Comparison of ENCODE assay signal across 10 cellular contexts in the genomic region with DNA sequence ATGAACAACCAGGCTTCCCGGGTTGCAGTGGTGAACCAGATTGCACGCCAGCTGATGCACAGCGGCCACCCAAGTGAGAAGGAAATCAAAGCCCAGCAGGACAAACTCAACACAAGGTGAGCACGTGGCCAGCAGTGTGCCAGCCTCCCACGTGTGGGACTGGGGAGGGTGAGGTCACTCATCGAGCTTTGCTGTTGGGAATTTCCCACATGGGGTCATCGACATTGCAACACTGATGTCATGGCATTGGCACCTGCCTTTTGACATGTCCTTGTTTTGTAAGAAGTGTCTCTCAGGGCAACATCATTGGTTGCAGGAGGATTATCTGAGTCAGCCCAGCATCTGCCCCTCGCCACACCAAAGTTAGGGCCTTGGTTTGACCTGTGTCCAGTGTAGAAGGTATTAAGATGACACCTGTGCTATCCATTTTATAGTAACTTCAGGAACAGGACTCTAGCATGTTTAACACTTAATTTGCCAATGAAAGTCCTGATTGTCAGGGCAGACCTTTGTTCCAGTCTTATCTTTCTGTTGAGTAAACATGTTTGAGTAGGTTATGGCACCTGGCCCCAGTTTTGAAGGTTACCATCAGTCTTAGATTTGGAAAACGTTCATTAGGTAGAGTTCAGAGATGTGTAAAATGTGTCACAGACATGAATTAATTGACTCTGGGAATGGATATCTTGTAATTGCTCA.
DNase-seq lines count a peak whose midpoint lies in the region; ATAC-seq and TF ChIP-seq lines count a peak whose summit lies in the region.
"Had no signal": no experiment of that assay in that cellular context is flagged by ENCODE, and none has a peak within 500 bp of the region (broad histone marks: within the 10 kb centered on the region; RNA-seq: fewer than 3 reads in every experiment).

No MANE protein-coding gene starts in this region.

- H3K56ac ChIP-seq in IMR-90 (ENCODE audit: extremely low read depth, insufficient read depth, low read length) (no peak overlapping the region), mesendoderm (ENCODE audit: low read length) (no peak overlapping the region)

- no peak overlapping the region for H3K14ac ChIP-seq in IMR-90 (replicated peaks; ENCODE audit: low read depth, low read length)

- H3K27ac Mint-ChIP-seq in progenitor cell of endocrine pancreas = no peak overlapping the region
- H3K27ac Mint-ChIP-seq: activated naive CD8-positive, alpha-beta T cell treated with anti-CD3 and anti-CD28 coated beads, Interleukin-2, amount 10 ng/mL, durations not matched to agents 7 days and 5 days had no signal

- BruUV-seq in IMR-90 (replicated peaks; lab: Mats Ljungman, UMichigan) = no TSS peak

- POLR2A ChIA-PET in IMR-90 (lab: Charles Lee; ENCODE audit: unreplicated experiment) = no interaction called here

- no peak overlapping the region for H3K23ac ChIP-seq in IMR-90 (ENCODE audit: low read depth, low read length)
- no peak overlapping the region for H3K23ac ChIP-seq in mesendoderm (ENCODE audit: low read length)

- intact Hi-C loops in IMR-90 (cut with micrococcal nuclease) (no loop called here), colonic mucosa (cut with DNase I) (loop anchor here (10.0 kb wide), 1 partner anchor 105 kb away; no protein-coding TSS in a partner anchor)

- H3K36me3 Mint-ChIP-seq in progenitor cell of endocrine pancreas (ENCODE audit: insufficient read depth) = peaks cover 41% of the 10 kb centered on the region

- peaks cover 24 to 72% of the 10 kb centered on the region in 2 experiments; a peak in 3 of 4 replicates for H3K79me1 ChIP-seq in IMR-90 (ENCODE audit: low read depth in 1 of 2, low read length in 2 of 2)
- no peaks in the 10 kb centered on the region for H3K79me1 ChIP-seq in mesendoderm (ENCODE audit: low read length)

- TF ChIP-seq RAD21 in IMR-90 (IDR thresholded peaks at IDR 0.05; ENCODE audit: low read length) = no peak

- H3K36me3 ChIP-seq in BLaER1 (peaks cover 88% of the 10 kb centered on the region), IMR-90 (ENCODE audit: control insufficient read depth, insufficient read depth, low read length) (peaks cover 67% of the 10 kb centered on the region), colonic mucosa (peaks cover 32% of the 10 kb centered on the region), mesendoderm (ENCODE audit: control insufficient read depth, insufficient read depth, low read length) (peaks cover 36% of the 10 kb centered on the region)

- no peak overlapping the region for H2BK120ac ChIP-seq in IMR-90 (ENCODE audit: low read depth, low read length)
- H2BK120ac ChIP-seq in mesendoderm (ENCODE audit: low read depth, low read length) = no peak overlapping the region

- H2AK9ac ChIP-seq in IMR-90 (replicated peaks; ENCODE audit: low read depth, low read length, poor library complexity) = no peak overlapping the region

- no peak overlapping the region for H4K91ac ChIP-seq in IMR-90 (ENCODE audit: insufficient read depth, low read depth, low read length)

- no peak overlapping the region for H2AFZ ChIP-seq in IMR-90 (replicated peaks; ENCODE audit: low read length, poor library complexity)

- no peak overlapping the region for H2AK5ac ChIP-seq in IMR-90 (ENCODE audit: low read depth, low read length)
- H2AK5ac ChIP-seq in mesendoderm (ENCODE audit: low read length) = no peak overlapping the region

- H4K8ac ChIP-seq in IMR-90 (ENCODE audit: low read depth in 2 of 2, low read length in 2 of 2) (no peak overlapping the region), mesendoderm (ENCODE audit: low read depth, low read length) (no peak overlapping the region)

- H3K27ac ChIP-seq in BLaER1 = peak overlapping the region; percentile 87
- H3K27ac ChIP-seq in IMR-90 (ENCODE audit: insufficient read depth, low read length) = no peak overlapping the region
- no peak overlapping the region for H3K27ac ChIP-seq in colonic mucosa
- H3K27ac ChIP-seq in mesendoderm (ENCODE audit: low read depth, low read length) = no peak overlapping the region

- H2BK5ac ChIP-seq in IMR-90 (ENCODE audit: low read depth, low read length, poor library complexity, severe bottlenecking) = no peak overlapping the region
- H2BK5ac ChIP-seq in mesendoderm (ENCODE audit: low read length) = no peak overlapping the region

- DNase-seq in IMR-90 (peak; percentile 66), colonic mucosa (peak; percentile 34), mesendoderm (peak; percentile 70), progenitor cell of endocrine pancreas (ENCODE audit: low spot score, unreplicated experiment) (no peak), nucleus accumbens (lab: John Stamatoyannopoulos, UW) (no peak)
- DNase-seq: activated naive CD8-positive, alpha-beta T cell treated with anti-CD3 and anti-CD28 coated beads, Interleukin-2, amount 10 ng/mL, durations not matched to agents 7 days and 5 days had no signal

- H3K4me2 ChIP-seq in BLaER1 (peak overlapping the region; percentile 84), IMR-90 (ENCODE audit: low read depth, low read length) (no peak overlapping the region), mesendoderm (ENCODE audit: low read length) (no peak overlapping the region)

- H4K5ac ChIP-seq in IMR-90 (ENCODE audit: low read depth, low read length) (no peak overlapping the region), mesendoderm (ENCODE audit: low read length) (no peak overlapping the region)

- H2BK20ac ChIP-seq in IMR-90 (ENCODE audit: low read depth, low read length) = no peak overlapping the region

- H3K9me3 ChIP-seq in BLaER1 = no peaks in the 10 kb centered on the region
- H3K9me3 ChIP-seq in IMR-90 (ENCODE audit: control insufficient read depth, insufficient read depth, low read length) = no peaks in the 10 kb centered on the region
- H3K9me3 ChIP-seq in colonic mucosa = no peaks in the 10 kb centered on the region
- H3K9me3 ChIP-seq: thyroid gland had no signal

- H3K4ac ChIP-seq in IMR-90 (ENCODE audit: low read depth, low read length) (no peak overlapping the region), mesendoderm (ENCODE audit: low read depth, low read length) (no peak overlapping the region)

- H3K18ac ChIP-seq in IMR-90 (ENCODE audit: low read depth, low read length) = no peak overlapping the region
- no peak overlapping the region for H3K18ac ChIP-seq in mesendoderm (ENCODE audit: low read length)

- H3K4me1 Mint-ChIP-seq in progenitor cell of endocrine pancreas (ENCODE audit: low read depth) = peaks cover 4% of the 10 kb centered on the region

- H3K27me3 ChIP-seq in BLaER1 (no peaks in the 10 kb centered on the region), IMR-90 (ENCODE audit: control insufficient read depth, insufficient read depth, low read length) (no peaks in the 10 kb centered on the region), colonic mucosa (no peaks in the 10 kb centered on the region), mesendoderm (ENCODE audit: insufficient read depth, low read length, poor library complexity) (no peaks in the 10 kb centered on the region)
- H3K27me3 ChIP-seq: thyroid gland had no signal

- H3K9me3 Mint-ChIP-seq in progenitor cell of endocrine pancreas (ENCODE audit: low read depth) = no peaks in the 10 kb centered on the region
- H3K9me3 Mint-ChIP-seq: activated naive CD8-positive, alpha-beta T cell treated with anti-CD3 and anti-CD28 coated beads, Interleukin-2, amount 10 ng/mL, durations not matched to agents 7 days and 5 days had no signal

- H3K4me3 ChIP-seq in BLaER1 (peak overlapping the region; percentile 16; the same call in 1 of the 2 replicates), IMR-90 (ENCODE audit: insufficient read depth, low read depth, low read length) (no peak overlapping the region), colonic mucosa (no peak overlapping the region), mesendoderm (ENCODE audit: low read length) (no peak overlapping the region)
- H3K4me3 ChIP-seq: thyroid gland had no signal

- H2BK15ac ChIP-seq in IMR-90 (ENCODE audit: low read depth, low read length) = no peak overlapping the region
- H2BK15ac ChIP-seq in mesendoderm (replicated peaks; ENCODE audit: low read depth) = no peak overlapping the region

- H3K27me3 Mint-ChIP-seq in progenitor cell of endocrine pancreas = no peaks in the 10 kb centered on the region
- H3K27me3 Mint-ChIP-seq: activated naive CD8-positive, alpha-beta T cell treated with anti-CD3 and anti-CD28 coated beads, Interleukin-2, amount 10 ng/mL, durations not matched to agents 7 days and 5 days had no signal

- CTCF ChIA-PET in IMR-90 (lab: Yijun Ruan, JAX) = no interaction called here

- ATAC-seq in IMR-90 (ENCODE audit: low read depth) (no peak), GM21447 (IDR thresholded peaks at IDR 0.05; ENCODE audit: unreplicated experiment) (no peak), GM21390 (IDR thresholded peaks at IDR 0.05; ENCODE audit: unreplicated experiment) (no peak)

- TF ChIP-seq POLR2A in IMR-90 (IDR thresholded peaks at IDR 0.05; ENCODE audit: low read depth, low read length) = no peak

- H3K4me3 Mint-ChIP-seq in progenitor cell of endocrine pancreas (ENCODE audit: low read depth) = no peak overlapping the region
- H3K4me3 Mint-ChIP-seq: activated naive CD8-positive, alpha-beta T cell treated with anti-CD3 and anti-CD28 coated beads, Interleukin-2, amount 10 ng/mL, durations not matched to agents 7 days and 5 days had no signal

- H3K4me1 ChIP-seq in BLaER1 = peaks cover 99% of the 10 kb centered on the region
- peaks cover 14% of the 10 kb centered on the region for H3K4me1 ChIP-seq in IMR-90 (ENCODE audit: control insufficient read depth, insufficient read depth, low read length)
- no peaks in the 10 kb centered on the region for H3K4me1 ChIP-seq in colonic mucosa
- no peaks in the 10 kb centered on the region for H3K4me1 ChIP-seq in mesendoderm (ENCODE audit: control insufficient read depth, low read depth, low read length)

- WGBS in IMR-90 (ENCODE audit: extremely low coverage in 2 of 2, insufficient read length in 1 of 2), 2 experiments = 93% methylated on average over 6 of the region's 9 CpGs; no CpG with 5 or more reads in 1 of the 2 experiments
- WGBS in mesendoderm (ENCODE audit: extremely low coverage, insufficient coverage, low lambda C conversion rate) = no CpG with 5 or more reads among the region's 9 CpGs

- H3K79me2 ChIP-seq in mesendoderm (ENCODE audit: control insufficient read depth, insufficient read depth, low read length) = no peaks in the 10 kb centered on the region

- peak overlapping the region; percentile 13; the same call in 1 of the 2 replicates for H3K9ac ChIP-seq in BLaER1
- no peak overlapping the region for H3K9ac ChIP-seq in IMR-90 (ENCODE audit: low read depth, low read length)
- no peak overlapping the region for H3K9ac ChIP-seq in colonic mucosa (ENCODE audit: low read depth in 2 of 2, low read length in 2 of 2)
- H3K9ac ChIP-seq in mesendoderm (ENCODE audit: low read length) = no peak overlapping the region

- peaks cover 22% of the 10 kb centered on the region for H4K20me1 ChIP-seq in BLaER1
- H4K20me1 ChIP-seq in IMR-90 (ENCODE audit: insufficient read depth, low read length) = no peaks in the 10 kb centered on the region

- H3K9me1 ChIP-seq in IMR-90 (ENCODE audit: insufficient read depth, low read length) = peaks cover 36% of the 10 kb centered on the region; the same call in 1 of the 2 replicates

- dilution Hi-C loops in IMR-90 (cut with HindIII; ENCODE audit: low sequenced_read_pairs, unreplicated experiment) = no loop called here

- no peak for TF ChIP-seq CTCF in IMR-90 (conservative IDR thresholded peaks at IDR 0.05; ENCODE audit: low read depth, low read length)
- no peak for TF ChIP-seq CTCF in colonic mucosa (IDR thresholded peaks at IDR 0.05)
- TF ChIP-seq CTCF in progenitor cell of endocrine pancreas (IDR thresholded peaks at IDR 0.05; ENCODE audit: unreplicated experiment) = no peak

- in situ Hi-C loops in IMR-90 (cut with MboI; ENCODE audit: low sequenced_read_pairs) = no loop called here

Comparison
In these comparisons a context has a peak if more than half of its experiments do, and no peak if none do; other contexts are left out.
1. DNase-seq: peak in IMR-90 (single experiment), colonic mucosa (single experiment) and mesendoderm (single experiment); none in progenitor cell of endocrine pancreas (single experiment) and nucleus accumbens (0 of 56).